ENCODE assay signal across 11 cellular contexts in genomic region chr22:32067613-32068012, GRCh38. TPM values are rescaled to one million over a fixed set of nuclear protein-coding genes. Genes with fewer than 3 reads are reported as not detected.
"Had no signal": no experiment of that assay in that cellular context is flagged by ENCODE, and none has a peak within 500 bp of the region (broad histone marks: within the 10 kb centered on the region; RNA-seq: fewer than 3 reads in every experiment).

No MANE protein-coding gene starts in this region.

- ATAC-seq: HCT116, HepG2, K562 had no signal

- H3K4me1 ChIP-seq: HAP-1 had no signal

- H3K9me3 ChIP-seq: HAP-1 had no signal

- DNase-seq: GM23248, H7, IMR-90, KG1 had no signal

- H3K36me3 ChIP-seq: HAP-1 had no signal

- H3K27ac ChIP-seq: GM23248, HL-60 had no signal

- H3K4me3 ChIP-seq: GM23248, HAP-1, K562 had no signal

RNA-seq across cellular contexts. Expression of gene SLC5A1, which starts 24.6 kb away (rescaled TPM):
- total RNA-seq: GM23248, H4, H7, HepG2, HT1080, IMR-90, K562 had no signal
- polyA plus RNA-seq: GM23248, HepG2, IMR-90, K562 had no signal
